20 cellular contexts compared by ENCODE assay signal in the genomic region with DNA sequence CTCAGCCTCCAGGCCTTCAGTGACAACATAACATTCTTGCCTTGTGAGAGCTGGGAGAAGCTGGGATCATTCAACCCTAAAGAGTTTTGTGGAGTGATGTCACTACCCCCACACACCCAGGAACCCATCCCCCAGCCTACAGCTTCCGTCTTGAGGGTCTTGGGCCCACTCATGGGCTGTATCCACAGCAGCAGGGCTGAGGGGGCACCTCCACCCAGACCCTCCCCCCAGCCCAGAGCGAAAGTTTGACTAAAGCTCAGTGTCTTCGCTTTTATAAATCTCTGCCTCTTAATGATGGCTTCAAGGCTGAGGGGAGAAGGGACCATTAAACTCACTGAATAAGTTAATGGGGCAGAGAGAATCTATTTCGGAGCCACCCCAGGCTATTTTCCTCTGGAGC. TPM values are rescaled to one million over a fixed set of nuclear protein-coding genes. Genes with fewer than 3 reads are reported as not detected.
"Had no signal": no experiment of that assay in that cellular context is flagged by ENCODE, and none has a peak within 500 bp of the region (broad histone marks: within the 10 kb centered on the region; RNA-seq: fewer than 3 reads in every experiment).

No MANE protein-coding gene starts in this region.

- DNase-seq: cerebellar nuclear complex; cortex of kidney; effector memory CD8-positive, alpha-beta T cell; erythroblast; esophagus squamous epithelium; foreskin melanocyte; head of caudate nucleus; mesenchymal stem cell; midbrain; naive thymus-derived CD4-positive, alpha-beta T cell; occipital lobe; ovary; right cardiac atrium; stimulated activated CD4-positive, alpha-beta T cell treated with anti-CD3 and anti-CD28 coated beads, Interleukin-15, amount 100 ng/mL, for 24 hours; stimulated activated CD4-positive, alpha-beta T cell treated with anti-CD3 and anti-CD28 coated beads, Interleukin-2, amount 100 ng/mL, for 48 hours; stimulated activated naive CD4-positive, alpha-beta T cell; stimulated activated naive CD8-positive, alpha-beta T cell treated with anti-CD3 and anti-CD28 coated beads, Interleukin-15, amount 100 ng/mL, for 72 hours; transverse colon had no signal

RNA-seq across cellular contexts. Expression of a gene that starts 23.8 kb away (rescaled TPM):
- total RNA-seq: dermis microvascular lymphatic vessel endothelial cell, lung microvascular endothelial cell had no signal
